1 cellular context compared by ENCODE assay signal in genomic region chr17:66855204-66855603, GRCh38.
TF ChIP-seq lines count a peak whose summit lies in the region.

No MANE protein-coding gene starts in this region.

TF ChIP-seq in H1, 55 proteins besides CTCF, POLR2A, EP300 and RAD21 (continued from another document):
- no peak for TF ChIP-seq CHD1 (IDR thresholded peaks at IDR 0.05; ENCODE audit: low read depth, low read length)
- no peak for TF ChIP-seq TAF1 (IDR thresholded peaks at IDR 0.05; ENCODE audit: low read depth, low read length)
- no peak for TF ChIP-seq TBP (IDR thresholded peaks at IDR 0.05; ENCODE audit: low read depth, low read length)
